20 cellular contexts compared by ENCODE assay signal in genomic region chr7:138573741-138574140, GRCh38.
DNase-seq lines count a peak whose midpoint lies in the region; ATAC-seq, FAIRE-seq and TF ChIP-seq lines count a peak whose summit lies in the region.
"Had no signal": no experiment of that assay in that cellular context is flagged by ENCODE, and none has a peak within 500 bp of the region (broad histone marks: within the 10 kb centered on the region; RNA-seq: fewer than 3 reads in every experiment).

No MANE protein-coding gene starts in this region.

- no peak overlapping the region for H3K4me2 ChIP-seq in HepG2 (ENCODE audit: low read depth, low read length)
- H3K4me2 ChIP-seq in H9 (ENCODE audit: insufficient read depth, insufficient read length, low read length): no peak overlapping the region
- H3K4me2 ChIP-seq: BLaER1, GM23338 had no signal

- H3K9me3 Mint-ChIP-seq in mesothelial cell of epicardium (peaks cover 12% of the 10 kb centered on the region), progenitor cell of endocrine pancreas (ENCODE audit: low read depth) (no peaks in the 10 kb centered on the region), H9 (no peaks in the 10 kb centered on the region)
- H3K9me3 Mint-ChIP-seq: CD8-positive, alpha-beta T cell; GM23338; HFFc6 had no signal

- H3K18ac ChIP-seq in H9 (ENCODE audit: insufficient read length, low read depth, low read length): no peak overlapping the region

- no peak overlapping the region for H3K4ac ChIP-seq in H9 (ENCODE audit: low read depth, low read length)

- no peak overlapping the region for H2AFZ ChIP-seq in HepG2 (ENCODE audit: low read length)
- H2AFZ ChIP-seq in H9 (ENCODE audit: low read length): no peak overlapping the region
- H2AFZ ChIP-seq: GM23338 had no signal

- CTCF ChIA-PET in HepG2 (lab: Yijun Ruan, JAX; ENCODE audit: low intra/inter-chr PET ratio, low total read pairs): no interaction called here

- no peak for TF ChIP-seq POLR2A in HepG2 (IDR thresholded peaks at IDR 0.05; ENCODE audit: insufficient read depth in 1 of 2, low read depth in 2 of 2, low read length in 2 of 2)
- TF ChIP-seq POLR2A in right lobe of liver (IDR thresholded peaks at IDR 0.05): no peak

- no peak overlapping the region for H4K91ac ChIP-seq in H9 (ENCODE audit: insufficient read length, low read depth, low read length)

- H2BK20ac ChIP-seq in H9 (ENCODE audit: low read depth, low read length, poor library complexity, severe bottlenecking): no peak overlapping the region

- H2BK15ac ChIP-seq in H9 (ENCODE audit: low read depth, low read length): no peak overlapping the region

- intact Hi-C loops in HepG2 (cut with micrococcal nuclease; ENCODE audit: unreplicated experiment) (no loop called here), right lobe of liver (cut with DNase I) (no loop called here)

- no peak for TF ChIP-seq EP300 in HepG2 (IDR thresholded peaks at IDR 0.05; ENCODE audit: low read depth in 2 of 2, low read length in 2 of 2)
- no peak for TF ChIP-seq EP300 in HepG2 (CRISPR knock-in tag; IDR thresholded peaks at IDR 0.05; ENCODE audit: borderline replicate concordance)

- peak overlapping the region; percentile 26 for H3K27ac ChIP-seq in HepG2 (ENCODE audit: extremely low read length, insufficient read depth, low read length)
- H3K27ac ChIP-seq in right lobe of liver: no peak overlapping the region
- no peak overlapping the region for H3K27ac ChIP-seq in H9 (ENCODE audit: insufficient read length, low read depth, low read length)
- H3K27ac ChIP-seq: BLaER1, C4-2B had no signal

- ATAC-seq in HepG2: no peak; the same call in 2 of the 3 replicates
- ATAC-seq in right lobe of liver: no peak
- ATAC-seq: CD8-positive, alpha-beta T cell; GM23338 had no signal

- 79% methylated on average over 4 of the region's 4 CpGs for WGBS in HepG2 (ENCODE audit: low lambda C conversion rate)
- 89% methylated on average over 4 of the region's 4 CpGs for WGBS in right lobe of liver (ENCODE audit: insufficient coverage, low coverage, low lambda C conversion rate, missing lambda C conversion rate)
- WGBS in H9 (ENCODE audit: extremely low coverage, insufficient read length, low lambda C conversion rate): no CpG with 5 or more reads among the region's 4 CpGs

- no peak overlapping the region for H3K56ac ChIP-seq in H9 (ENCODE audit: insufficient read length, low read depth, low read length)

- H3K27ac Mint-ChIP-seq in mesothelial cell of epicardium (peak overlapping the region; percentile 59), progenitor cell of endocrine pancreas (peak overlapping the region; percentile 59), H9 (peak overlapping the region in 1 of 3 experiments; percentile 37; a peak in 3 of 7 replicates)
- H3K27ac Mint-ChIP-seq: B cell; CD4-positive, CD25-positive, alpha-beta regulatory T cell; CD8-positive, alpha-beta T cell; HFFc6 had no signal

- in situ Hi-C loops in HepG2 (cut with HindIII; ENCODE audit: extremely low pct_ligation_motif_present, low pct_unique_long_range_greater_than_20kb): no loop called here

- no peak overlapping the region for H2BK12ac ChIP-seq in H9 (ENCODE audit: insufficient read length, low read depth, low read length)

- no peak for FAIRE-seq in HepG2 (lab: Jason Lieb, UNC)
- FAIRE-seq: G401.6, GM12892, GM19239 had no signal

- H3K4me1 ChIP-seq in HepG2 (ENCODE audit: insufficient read depth, low read length) (0 out of 2 replicates have a peak, but pooled peaks cover 8% of the 10 kb centered on the region), right lobe of liver (no peaks in the 10 kb centered on the region), H9 (ENCODE audit: insufficient read depth, low read length) (no peaks in the 10 kb centered on the region)
- H3K4me1 ChIP-seq: Caco-2 had no signal

- H3K9me3 ChIP-seq in HepG2 (ENCODE audit: low read length) (no peaks in the 10 kb centered on the region), right lobe of liver (no peaks in the 10 kb centered on the region), H9 (ENCODE audit: control insufficient read depth, low read depth, low read length) (no peaks in the 10 kb centered on the region)
- H3K9me3 ChIP-seq: Caco-2, HAP-1 had no signal

- H4K8ac ChIP-seq in H9 (replicated peaks; ENCODE audit: insufficient read length, low read depth, low read length): no peak overlapping the region

- H3K4me3 Mint-ChIP-seq in mesothelial cell of epicardium (no peak overlapping the region), progenitor cell of endocrine pancreas (ENCODE audit: low read depth) (no peak overlapping the region), H9 (no peak overlapping the region)
- H3K4me3 Mint-ChIP-seq: B cell; CD4-positive, CD25-positive, alpha-beta regulatory T cell; CD8-positive, alpha-beta T cell; GM23338; HFFc6 had no signal

- no peaks in the 10 kb centered on the region for H3K79me1 ChIP-seq in H9 (ENCODE audit: insufficient read depth, low read depth, low read length, poor library complexity, severe bottlenecking)

- H3K27me3 ChIP-seq in HepG2 (ENCODE audit: control insufficient read depth in 1 of 2, insufficient read depth in 2 of 2, low read length in 2 of 2) (no peaks in the 10 kb centered on the region), right lobe of liver (no peaks in the 10 kb centered on the region), H9 (ENCODE audit: insufficient read depth, low read length) (no peaks in the 10 kb centered on the region)
- H3K27me3 ChIP-seq: BLaER1 had no signal

- no peak for TF ChIP-seq RAD21 in HepG2 (CRISPR knock-in tag; IDR thresholded peaks at IDR 0.05)

- H3K4me1 Mint-ChIP-seq in mesothelial cell of epicardium (no peaks in the 10 kb centered on the region), progenitor cell of endocrine pancreas (ENCODE audit: low read depth) (peaks cover 2% of the 10 kb centered on the region), H9 (no peaks in the 10 kb centered on the region)
- H3K4me1 Mint-ChIP-seq: B cell had no signal

- peaks cover 2% of the 10 kb centered on the region for H3K79me2 ChIP-seq in HepG2 (ENCODE audit: insufficient read depth, low read length)
- H3K79me2 ChIP-seq in H9 (ENCODE audit: insufficient read depth, low read length): no peaks in the 10 kb centered on the region

- BruUV-seq in HepG2 (replicated peaks; lab: Mats Ljungman, UMichigan): no TSS peak

- peaks cover 9 to 85% of the 10 kb centered on the region in 2 experiments for H3K36me3 ChIP-seq in HepG2 (replicated peaks in 1 of 2; ENCODE audit: control insufficient read depth in 1 of 2, insufficient read depth in 2 of 2, low read length in 2 of 2)
- H3K36me3 ChIP-seq in right lobe of liver: peaks cover 0 to 44% (median 15%) of the 10 kb centered on the region in 4 donors

- no peak overlapping the region for H3K4me3 ChIP-seq in HepG2 (replicated peaks in 1 of 3; ENCODE audit: insufficient read depth in 1 of 3, low read depth in 2 of 3, low read length in 3 of 3)
- H3K4me3 ChIP-seq in right lobe of liver: no peak overlapping the region
- H3K4me3 ChIP-seq: BLaER1, GM23338, HAP-1 had no signal

- H3K27me3 Mint-ChIP-seq in mesothelial cell of epicardium (ENCODE audit: low read depth) (no peaks in the 10 kb centered on the region), progenitor cell of endocrine pancreas (no peaks in the 10 kb centered on the region), H9 (ENCODE audit: low read depth) (peaks cover 2% of the 10 kb centered on the region; the same call in 1 of the 2 replicates)
- H3K27me3 Mint-ChIP-seq: B cell; CD4-positive, CD25-positive, alpha-beta regulatory T cell had no signal

- no peak overlapping the region for H2BK120ac ChIP-seq in H9 (ENCODE audit: low read depth, low read length, poor library complexity, severe bottlenecking)

- DNase-seq in HepG2 (ENCODE audit: low spot score): no peak
- no peak for DNase-seq in right lobe of liver
- DNase-seq in mesothelial cell of epicardium (ENCODE audit: low spot score in 2 of 2, unreplicated experiment in 2 of 2): no peak
- DNase-seq in progenitor cell of endocrine pancreas (ENCODE audit: low spot score, unreplicated experiment): no peak
- DNase-seq in H9: no peak
- DNase-seq in Kasumi-1 (lab: John Stamatoyannopoulos, UW): no peak
- DNase-seq: Caco-2; CD4-positive, CD25-positive, alpha-beta regulatory T cell; CD8-positive, alpha-beta T cell; DMS153; DND-41; HFFc6 had no signal

- H4K20me1 ChIP-seq in HepG2 (ENCODE audit: insufficient read depth, low read length): no peaks in the 10 kb centered on the region
- H4K20me1 ChIP-seq in H9 (ENCODE audit: control insufficient read depth, insufficient read depth, insufficient read length): no peaks in the 10 kb centered on the region
- H4K20me1 ChIP-seq: BLaER1 had no signal

- TF ChIP-seq CTCF in HepG2 (CRISPR knock-in tag; IDR thresholded peaks at IDR 0.05) (no peak), right lobe of liver (IDR thresholded peaks at IDR 0.05) (no peak), mesothelial cell of epicardium (IDR thresholded peaks at IDR 0.05; ENCODE audit: unreplicated experiment) (no peak), progenitor cell of endocrine pancreas (IDR thresholded peaks at IDR 0.05; ENCODE audit: unreplicated experiment) (no peak), H9 (conservative IDR thresholded peaks at IDR 0.05) (no peak)

- H2BK5ac ChIP-seq in H9 (ENCODE audit: insufficient read length, low read length): no peak overlapping the region

- POLR2A ChIA-PET in HepG2 (lab: Yijun Ruan, JAX): interaction anchor here (1.0 kb wide), 1 partner anchor 8 kb away, joined by 3 read pairs; no protein-coding TSS in a partner anchor

- H3K14ac ChIP-seq in H9 (ENCODE audit: insufficient read depth, low read length): no peak overlapping the region

- H4K5ac ChIP-seq in H9 (ENCODE audit: insufficient read length, low read depth, low read length): no peak overlapping the region

- no peak overlapping the region for H2AK5ac ChIP-seq in H9 (ENCODE audit: insufficient read length, low read length)

- no peak overlapping the region for H3T11ph ChIP-seq in H9 (ENCODE audit: low read length)

- H3K23me2 ChIP-seq in H9 (ENCODE audit: insufficient read length, low read depth, low read length, poor library complexity, severe bottlenecking): no peaks in the 10 kb centered on the region

- no peak overlapping the region for H3K23ac ChIP-seq in H9 (ENCODE audit: insufficient read length, low read depth, low read length)

- H3K36me3 Mint-ChIP-seq in mesothelial cell of epicardium (peaks cover 68% of the 10 kb centered on the region), progenitor cell of endocrine pancreas (ENCODE audit: insufficient read depth) (peaks cover 54% of the 10 kb centered on the region), H9 (ENCODE audit: insufficient read depth in 1 of 3, low read depth in 3 of 3) (peaks cover 55 to 91% (median 84%) of the 10 kb centered on the region in 3 experiments)

- H3K9ac ChIP-seq in HepG2 (ENCODE audit: insufficient read depth, low read depth, low read length): no peak overlapping the region
- no peak overlapping the region for H3K9ac ChIP-seq in H9 (ENCODE audit: extremely low read depth, insufficient read length, low read length)
- H3K9ac ChIP-seq: BLaER1 had no signal

TF ChIP-seq in HepG2, 621 proteins besides CTCF, POLR2A, EP300 and RAD21:
- 0 out of 2 replicates have a peak, but pooled peaks have one; percentile 36 for TF ChIP-seq POLR2G (IDR thresholded peaks at IDR 0.05; ENCODE audit: low read depth, low read length)
- TF ChIP-seq DNMT3B (CRISPR knock-in tag; conservative IDR thresholded peaks at IDR 0.05): no peak
- TF ChIP-seq RBM22 (optimal IDR thresholded peaks at IDR 0.05; ENCODE audit: low read length): peak; percentile 95
TF ChIP-seq in HepG2: peak in this region for 2.
